In genomic region chr3:189680723-189681122, GRCh38 we compare ENCODE assay signal across 30 cellular contexts. TPM values are rescaled to one million over a fixed set of nuclear protein-coding genes. Genes with fewer than 3 reads are reported as not detected.
"Had no signal": no experiment of that assay in that cellular context is flagged by ENCODE, and none has a peak within 500 bp of the region (broad histone marks: within the 10 kb centered on the region; RNA-seq: fewer than 3 reads in every experiment).

No MANE protein-coding gene starts in this region.

- H3K4me2 ChIP-seq: smooth muscle cell had no signal

- H3K4me3 ChIP-seq: esophagus squamous epithelium, heart right ventricle, left lung, mucosa of descending colon, pancreas, right lobe of liver, smooth muscle cell, stomach, thyroid gland, upper lobe of left lung had no signal

- H3K27ac ChIP-seq: esophagus squamous epithelium, heart right ventricle, left lung, neutrophil, pancreas, right lobe of liver, stomach, thyroid gland, upper lobe of left lung had no signal

- FAIRE-seq: endometrium, pancreas, urothelium cell line had no signal

- H3K9me3 Mint-ChIP-seq: effector memory CD8-positive, alpha-beta T cell; stimulated activated effector memory CD8-positive, alpha-beta T cell treated with anti-CD3 and anti-CD28 coated beads, Interleukin-12 subunit alpha, Interleukin-12 subunit beta, amount 100 ng/mL, for 72 hours had no signal

- H3K36me3 ChIP-seq: esophagus squamous epithelium, heart right ventricle, left lung, neutrophil, pancreas, right lobe of liver, stomach, thyroid gland, upper lobe of left lung had no signal

- H3K27me3 ChIP-seq: esophagus squamous epithelium, heart right ventricle, left lung, neutrophil, pancreas, right lobe of liver, stomach, thyroid gland, upper lobe of left lung had no signal

- H3K4me1 Mint-ChIP-seq: naive B cell, neural crest cell had no signal

- H3K4me1 ChIP-seq: esophagus squamous epithelium, heart right ventricle, left lung, pancreas, right lobe of liver, stomach, thyroid gland, upper lobe of left lung had no signal

- H3K36me3 Mint-ChIP-seq: mesothelial cell of epicardium; naive B cell; natural killer cell treated with Interleukin-12 subunit alpha and Interleukin-12 subunit beta and Interleukin-15 and Interleukin-18, amount 100 ng/mL, for 72 hours; stimulated activated effector memory CD8-positive, alpha-beta T cell treated with anti-CD3 and anti-CD28 coated beads, Interleukin-12 subunit alpha, Interleukin-12 subunit beta, amount 100 ng/mL, for 72 hours had no signal

- DNase-seq: cortex of kidney; effector memory CD8-positive, alpha-beta T cell; erythroblast; esophagus squamous epithelium; foreskin melanocyte; glutamatergic neuron; hippocampal formation; left cardiac atrium; left lung; mesenchymal stem cell; mucosa of descending colon; naive B cell; right lobe of liver; stimulated activated CD4-positive, alpha-beta T cell treated with anti-CD3 and anti-CD28 coated beads, Interleukin-12 subunit alpha, Interleukin-12 subunit beta, amount 100 ng/mL, for 4 hours; stimulated activated CD4-positive, alpha-beta T cell treated with anti-CD3 and anti-CD28 coated beads, Interleukin-1b, Interleukin-23, amount 100 ng/mL, for 48 hours; stimulated activated CD4-positive, alpha-beta T cell treated with anti-CD3 and anti-CD28 coated beads, Interleukin-4, amount 100 ng/mL, for 1 hour; stimulated activated naive CD4-positive, alpha-beta T cell treated with Interleukin-2 at 50 U/mL for 16 hours; stomach; thyroid gland; upper lobe of left lung had no signal

- H3K27ac Mint-ChIP-seq: effector memory CD8-positive, alpha-beta T cell; mesothelial cell of epicardium; natural killer cell treated with Interleukin-12 subunit alpha and Interleukin-12 subunit beta and Interleukin-15 and Interleukin-18, amount 100 ng/mL, for 72 hours; stimulated activated effector memory CD8-positive, alpha-beta T cell treated with anti-CD3 and anti-CD28 coated beads, Interleukin-12 subunit alpha, Interleukin-12 subunit beta, amount 100 ng/mL, for 72 hours had no signal

- H3K9me3 ChIP-seq: esophagus squamous epithelium, mucosa of descending colon, neutrophil, pancreas, right lobe of liver, thyroid gland, upper lobe of left lung had no signal

- H3K4me3 Mint-ChIP-seq: effector memory CD8-positive, alpha-beta T cell; mesothelial cell of epicardium; naive B cell; natural killer cell treated with Interleukin-12 subunit alpha and Interleukin-12 subunit beta and Interleukin-15 and Interleukin-18, amount 100 ng/mL, for 72 hours; neural crest cell; stimulated activated effector memory CD8-positive, alpha-beta T cell treated with anti-CD3 and anti-CD28 coated beads, Interleukin-12 subunit alpha, Interleukin-12 subunit beta, amount 100 ng/mL, for 72 hours had no signal

- ATAC-seq: effector memory CD8-positive, alpha-beta T cell; heart right ventricle; left cardiac atrium; left lung; mucosa of descending colon; natural killer cell treated with Interleukin-12 subunit alpha and Interleukin-12 subunit beta and Interleukin-15 and Interleukin-18, amount 100 ng/mL, for 72 hours; pancreas; right lobe of liver; stimulated activated effector memory CD8-positive, alpha-beta T cell treated with anti-CD3 and anti-CD28 coated beads, Interleukin-12 subunit alpha, Interleukin-12 subunit beta, amount 100 ng/mL, for 72 hours had no signal

- H3K27me3 Mint-ChIP-seq: naive B cell; natural killer cell treated with Interleukin-12 subunit alpha and Interleukin-12 subunit beta and Interleukin-15 and Interleukin-18, amount 100 ng/mL, for 72 hours had no signal

RNA-seq across cellular contexts. Expression of gene TP63, which starts 49.5 kb away (rescaled TPM):
- total RNA-seq: natural killer cell treated with Interleukin-12 subunit alpha and Interleukin-12 subunit beta and Interleukin-15 and Interleukin-18, amount 100 ng/mL, for 72 hours had no signal
